Comparison of ENCODE assay signal across 8 cellular contexts in the genomic region with DNA sequence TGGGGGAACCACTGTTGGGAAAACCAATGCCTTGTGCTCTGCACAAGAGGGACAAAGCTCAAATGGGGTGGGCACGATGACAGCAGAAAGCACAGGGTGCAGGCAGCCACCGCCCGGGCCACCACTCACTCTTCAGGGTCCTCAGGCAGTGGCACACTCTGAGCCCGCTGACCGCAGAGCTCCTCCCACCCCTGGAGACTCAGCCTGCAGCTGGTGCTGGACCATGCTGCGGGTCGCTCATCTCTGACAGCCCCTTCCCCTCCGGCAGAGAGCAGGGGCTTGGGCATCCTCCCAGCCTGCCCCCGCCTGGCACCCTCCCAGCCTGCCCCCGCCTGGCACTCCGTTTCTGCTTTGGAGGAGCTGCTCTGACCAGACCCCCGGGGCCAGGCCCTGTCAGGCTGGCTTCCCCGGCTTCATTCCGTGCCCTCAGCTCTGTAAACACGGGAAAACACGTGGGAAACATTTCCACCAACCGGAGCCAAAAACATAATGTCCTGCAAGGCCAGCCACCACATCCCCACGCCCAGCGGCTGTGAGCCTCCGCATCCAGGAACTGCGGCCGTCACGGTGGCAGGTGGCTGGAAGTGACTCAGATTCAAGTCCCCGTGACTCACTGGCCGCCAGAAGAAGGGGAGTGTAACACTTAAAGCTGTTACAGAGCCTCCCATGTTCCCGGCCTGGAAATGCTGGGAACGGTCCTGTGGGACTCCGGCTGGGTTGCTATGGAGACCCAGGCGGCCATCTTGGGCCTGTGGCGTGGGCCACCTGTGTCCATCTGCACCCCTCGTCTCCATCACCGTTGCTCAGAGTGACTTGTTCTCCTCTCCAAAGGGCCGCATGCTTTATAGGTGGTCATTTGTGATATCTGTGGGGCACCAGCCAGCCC. TPM values are rescaled to one million over a fixed set of nuclear protein-coding genes. Genes with fewer than 3 reads are reported as not detected.
A peak's percentile ranks its signal among the peaks of the same experiment; 100 is the strongest.
DNase-seq lines count a peak whose midpoint lies in the region; ATAC-seq and TF ChIP-seq lines count a peak whose summit lies in the region.

No MANE protein-coding gene starts in this region.

- no peaks in the 10 kb centered on the region for H3K4me1 Mint-ChIP-seq in activated CD8-positive, alpha-beta T cell treated with anti-CD3 and anti-CD28 coated beads for 36 hours (ENCODE audit: low read depth)

- POLR2A ChIA-PET in activated CD8-positive, alpha-beta T cell treated with anti-CD3 and anti-CD28 coated beads for 36 hours (lab: Charles Lee): no interaction called here

- no peaks in the 10 kb centered on the region for H3K36me3 Mint-ChIP-seq in activated CD8-positive, alpha-beta T cell treated with anti-CD3 and anti-CD28 coated beads for 36 hours (ENCODE audit: low read depth)

- no peak overlapping the region for H3K9ac ChIP-seq in colonic mucosa (ENCODE audit: low read depth in 2 of 2, low read length in 2 of 2)

- no peaks in the 10 kb centered on the region for H3K27me3 Mint-ChIP-seq in activated CD8-positive, alpha-beta T cell treated with anti-CD3 and anti-CD28 coated beads for 36 hours

- intact Hi-C loops in colonic mucosa (cut with DNase I): loop anchor here (2.0 kb wide), 1 partner anchor 141 kb away; no protein-coding TSS in a partner anchor
- intact Hi-C loops in aorta (cut with DNase I): loop anchor here in 1 of 2 donors (5.0 to 10.0 kb wide), 2 partner anchors 74 to 427 kb away; partner anchors contain the start of genes DUSP28 and RNPEPL1
- intact Hi-C loops in activated CD8-positive, alpha-beta T cell treated with anti-CD3 and anti-CD28 coated beads for 36 hours (cut with micrococcal nuclease): no loop called here

- no peaks in the 10 kb centered on the region for H3K27me3 ChIP-seq in colonic mucosa
- H3K27me3 ChIP-seq in aorta (ENCODE audit: control insufficient read depth in 1 of 2, insufficient read depth in 2 of 2, low read length in 1 of 2): no peaks in the 10 kb centered on the region

- ATAC-seq in aorta (ENCODE audit: low FRiP score): peak; percentile 87
- no peak for ATAC-seq in activated CD8-positive, alpha-beta T cell treated with anti-CD3 and anti-CD28 coated beads for 36 hours

- TF ChIP-seq CTCF in colonic mucosa (IDR thresholded peaks at IDR 0.05): no peak
- no peak for TF ChIP-seq CTCF in activated CD8-positive, alpha-beta T cell treated with anti-CD3 and anti-CD28 coated beads for 36 hours (IDR thresholded peaks at IDR 0.05)

- no peak overlapping the region for H3K27ac Mint-ChIP-seq in activated CD8-positive, alpha-beta T cell treated with anti-CD3 and anti-CD28 coated beads for 36 hours

- peaks cover 17% of the 10 kb centered on the region for H3K4me1 ChIP-seq in colonic mucosa
- peaks cover 0 to 6% of the 10 kb centered on the region in 2 donors for H3K4me1 ChIP-seq in aorta (ENCODE audit: control insufficient read depth in 1 of 2, insufficient read depth in 2 of 2, low read length in 2 of 2)

- H3K9me3 ChIP-seq in colonic mucosa: no peaks in the 10 kb centered on the region
- no peaks in the 10 kb centered on the region for H3K9me3 ChIP-seq in aorta (ENCODE audit: control insufficient read depth, low read length)

- H3K36me3 ChIP-seq in colonic mucosa (no peaks in the 10 kb centered on the region), aorta (ENCODE audit: control insufficient read depth in 1 of 2, insufficient read depth in 2 of 2, low read length in 1 of 2) (no peaks in the 10 kb centered on the region)

- H3K27ac ChIP-seq in colonic mucosa (peak overlapping the region; percentile 13), aorta (ENCODE audit: low read depth in 1 of 2, low read length in 2 of 2) (peak overlapping the region; percentile 47 to 94)

- no peak overlapping the region for H3K4me3 Mint-ChIP-seq in activated CD8-positive, alpha-beta T cell treated with anti-CD3 and anti-CD28 coated beads for 36 hours

- no peak overlapping the region for H3K4me3 ChIP-seq in colonic mucosa
- H3K4me3 ChIP-seq in aorta (ENCODE audit: low read length in 2 of 2): no peak overlapping the region

- CTCF ChIA-PET in activated CD8-positive, alpha-beta T cell treated with anti-CD3 and anti-CD28 coated beads for 36 hours (lab: Charles Lee): no interaction called here

- WGBS in aorta, 2 donors: 4 to 9% methylated on average over 33 of the region's 33 CpGs

- H3K9me3 Mint-ChIP-seq in activated CD8-positive, alpha-beta T cell treated with anti-CD3 and anti-CD28 coated beads for 36 hours: no peaks in the 10 kb centered on the region

- DNase-seq in Daoy (ENCODE audit: low read depth): peak; percentile 97
- DNase-seq in NCI-H460 (ENCODE audit: extremely low read depth, low read depth): peak; percentile 50
- peak; percentile 63 for DNase-seq in colonic mucosa
- DNase-seq in lung microvascular endothelial cell (ENCODE audit: low read depth in 2 of 2): peak; percentile 98 to 99
- peak; percentile 96 to 97 for DNase-seq in aorta
- no peak for DNase-seq in activated CD8-positive, alpha-beta T cell treated with anti-CD3 and anti-CD28 coated beads for 36 hours
- DNase-seq in OCI-M2 (lab: John Stamatoyannopoulos, UW; ENCODE audit: unreplicated experiment): no peak
- no peak for DNase-seq in activated CD4-positive, alpha-beta T cell treated with anti-CD3 and anti-CD28 coated beads, Interleukin-2, amount 50 U/mL, for 1 hour

RNA-seq across cellular contexts. Expression of gene SNED1, which starts 6.8 kb away (rescaled TPM):
- 0.06 and 3.2 TPM in 2 replicates for total RNA-seq in Daoy (2014; rRNA removed; shearing (Covaris generic))
- 0.77 and 1.2 TPM in 2 replicates for total RNA-seq in NCI-H460 (2014; rRNA removed; shearing (Covaris generic))
- 0.22 and 2.4 TPM in 2 replicates for polyA plus RNA-seq in NCI-H460 (2014; cell fraction: nucleus; rRNA removed)
- total RNA-seq in colonic mucosa (1 to 10 TPM; 4.6 TPM), lung microvascular endothelial cell (8.3 and 17.9 TPM in 2 replicates), aorta (100 to 1,000 TPM; 108 to 149 TPM)
- polyA plus RNA-seq in aorta: 10 to 100 TPM in 1 of 2 donors, 1 to 10 TPM in 1; 5.9 to 27.3 TPM
- 1 to 10 TPM; 1.4 to 1.8 TPM for total RNA-seq in activated CD8-positive, alpha-beta T cell treated with anti-CD3 and anti-CD28 coated beads for 36 hours

Comparison
In these comparisons a context has a peak if more than half of its experiments do, and no peak if none do; other contexts are left out.
1. DNase-seq: peak in Daoy (single experiment), NCI-H460 (single experiment), colonic mucosa (single experiment), lung microvascular endothelial cell (2 of 2) and aorta (2 of 2); none in activated CD8-positive, alpha-beta T cell treated with anti-CD3 and anti-CD28 coated beads for 36 hours (single experiment), OCI-M2 (single experiment) and activated CD4-positive, alpha-beta T cell treated with anti-CD3 and anti-CD28 coated beads, Interleukin-2, amount 50 U/mL, for 1 hour (single experiment).